8 cellular contexts compared by ENCODE assay signal in the genomic region with DNA sequence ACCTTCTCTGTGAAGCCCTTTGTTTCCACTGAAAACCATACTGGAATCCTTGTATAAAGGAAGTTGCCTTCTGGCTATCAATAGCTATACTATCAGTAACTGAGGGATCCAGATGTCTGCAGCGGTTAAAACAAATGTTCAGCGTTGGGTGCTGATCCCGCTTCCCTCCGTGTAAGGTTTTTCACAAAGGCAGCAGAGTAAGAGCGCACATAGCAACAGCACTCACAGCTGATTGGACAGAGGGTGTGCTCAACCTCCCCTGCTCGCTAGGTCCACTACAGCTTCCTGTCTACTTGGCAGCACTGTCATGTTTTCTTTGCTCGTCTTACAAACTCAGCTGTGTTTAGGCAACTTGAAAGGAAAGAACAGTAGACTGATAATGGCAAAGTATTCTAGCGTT. TPM values are rescaled to one million over a fixed set of nuclear protein-coding genes. Genes with fewer than 3 reads are reported as not detected.
DNase-seq lines count a peak whose midpoint lies in the region; ATAC-seq and TF ChIP-seq lines count a peak whose summit lies in the region.

No MANE protein-coding gene starts in this region.

- H3K4me1 Mint-ChIP-seq in stimulated activated naive B cell treated with anti-CD40 and anti-IgM and Interleukin-4, amounts not matched to agents 10 μg/mL and 1 μg/mL and 100 μg/mL, for 72 hours, result peaks cover 6 to 13% of the 10 kb centered on the region in 2 donors

- peaks cover 43% of the 10 kb centered on the region for H3K4me1 ChIP-seq in endocrine pancreas (ENCODE audit: control insufficient read depth, insufficient read depth, low read length)
- peaks cover 2 to 12% of the 10 kb centered on the region in 2 donors for H3K4me1 ChIP-seq in lung (ENCODE audit: control insufficient read depth in 2 of 2, insufficient read depth in 2 of 2, low read length in 2 of 2)

- peak overlapping the region; percentile 6 to 81 for H3K27ac ChIP-seq in lung (ENCODE audit: low read depth in 1 of 2, low read length in 1 of 2)

- TF ChIP-seq CTCF in lung (IDR thresholded peaks at IDR 0.05; ENCODE audit: control extremely low read depth, extremely low read depth), result no peak

- DNase-seq in EH (ENCODE audit: low read depth), result peak; percentile 90
- DNase-seq in NCI-H2196 treated with DMSO at 0.1 percent for 48 hours (lab: John Stamatoyannopoulos, UW; ENCODE audit: unreplicated experiment), result peak; percentile 70
- DNase-seq in activated CD4-positive, alpha-beta T cell treated with anti-CD3 and anti-CD28 coated beads, Interleukin-2, amount 50 U/mL, for 1 hour, result peak; percentile 8
- peak; percentile 48 for DNase-seq in lung (ENCODE audit: low spot score)
- DNase-seq in stimulated activated naive B cell treated with anti-CD40 and anti-IgM and Interleukin-4, amounts not matched to agents 10 μg/mL and 1 μg/mL and 100 μg/mL, for 72 hours, result peak; percentile 11

- H3K9me3 Mint-ChIP-seq in stimulated activated naive B cell treated with anti-CD40 and anti-IgM and Interleukin-4, amounts not matched to agents 10 μg/mL and 1 μg/mL and 100 μg/mL, for 72 hours, result no peaks in the 10 kb centered on the region

- H3K9ac ChIP-seq in endocrine pancreas (ENCODE audit: control insufficient read depth, insufficient read depth, low read length), result no peak overlapping the region

- H3K9me3 ChIP-seq in endocrine pancreas (ENCODE audit: control insufficient read depth, low read length), result no peaks in the 10 kb centered on the region
- H3K9me3 ChIP-seq in lung (ENCODE audit: control insufficient read depth in 2 of 2, insufficient read depth in 1 of 2, low read length in 1 of 2), result no peaks in the 10 kb centered on the region

- H3K36me3 ChIP-seq in endocrine pancreas (ENCODE audit: control insufficient read depth, insufficient read depth, low read length), result no peaks in the 10 kb centered on the region
- H3K36me3 ChIP-seq in lung (ENCODE audit: control insufficient read depth in 2 of 2, insufficient read depth in 2 of 2, low read length in 2 of 2), result no peaks in the 10 kb centered on the region

- ATAC-seq in HG02678 (IDR thresholded peaks at IDR 0.05; ENCODE audit: unreplicated experiment) (peak; percentile 100), lung (ENCODE audit: insufficient read depth, low FRiP score) (peak; percentile 86), GM21381 (IDR thresholded peaks at IDR 0.05; ENCODE audit: unreplicated experiment) (no peak)
- peak; percentile 90 to 100 for ATAC-seq in stimulated activated naive B cell treated with anti-CD40 and anti-IgM and Interleukin-4, amounts not matched to agents 10 μg/mL and 1 μg/mL and 100 μg/mL, for 72 hours (replicated peaks)

- no peaks in the 10 kb centered on the region for H3K27me3 ChIP-seq in endocrine pancreas (ENCODE audit: control insufficient read depth, insufficient read depth, low read length)
- no peaks in the 10 kb centered on the region for H3K27me3 ChIP-seq in lung (ENCODE audit: control insufficient read depth, insufficient read depth)

- 22 to 37% methylated on average over 8 of the region's 8 CpGs for WGBS in lung, 2 donors

- H3K36me3 Mint-ChIP-seq in stimulated activated naive B cell treated with anti-CD40 and anti-IgM and Interleukin-4, amounts not matched to agents 10 μg/mL and 1 μg/mL and 100 μg/mL, for 72 hours, result peaks cover 2 to 10% of the 10 kb centered on the region in 2 donors

- H3K27me3 Mint-ChIP-seq in stimulated activated naive B cell treated with anti-CD40 and anti-IgM and Interleukin-4, amounts not matched to agents 10 μg/mL and 1 μg/mL and 100 μg/mL, for 72 hours, result no peaks in the 10 kb centered on the region

- no peak overlapping the region for H3K27ac Mint-ChIP-seq in stimulated activated naive B cell treated with anti-CD40 and anti-IgM and Interleukin-4, amounts not matched to agents 10 μg/mL and 1 μg/mL and 100 μg/mL, for 72 hours

- peak overlapping the region; percentile 71 for H3K4me3 ChIP-seq in endocrine pancreas (ENCODE audit: control insufficient read depth, insufficient read depth, low read length)
- H3K4me3 ChIP-seq in lung, result no peak overlapping the region

- peak overlapping the region; percentile 54 to 74 for H3K4me3 Mint-ChIP-seq in stimulated activated naive B cell treated with anti-CD40 and anti-IgM and Interleukin-4, amounts not matched to agents 10 μg/mL and 1 μg/mL and 100 μg/mL, for 72 hours

RNA-seq across cellular contexts. Expression of a gene that starts 27.3 kb away (rescaled TPM):
- 100 to 1,000 TPM in 1 of 2 donors, 10 to 100 TPM in 1; 39.5 to 114 TPM for total RNA-seq in lung
- polyA plus RNA-seq in lung, result 10 to 100 TPM; 12.1 to 54.0 TPM

Comparison
In these comparisons a context has a peak if more than half of its experiments do, and no peak if none do; other contexts are left out.
1. DNase-seq: peak in every context shown above with its lines; median percentile 90 in EH; 70 in NCI-H2196 treated with DMSO at 0.1 percent for 48 hours; 48 in lung; 11 in stimulated activated naive B cell treated with anti-CD40 and anti-IgM and Interleukin-4, amounts not matched to agents 10 μg/mL and 1 μg/mL and 100 μg/mL, for 72 hours; 8 in activated CD4-positive, alpha-beta T cell treated with anti-CD3 and anti-CD28 coated beads, Interleukin-2, amount 50 U/mL, for 1 hour.